Comparison of ENCODE assay signal across 15 cellular contexts in the genomic region with DNA sequence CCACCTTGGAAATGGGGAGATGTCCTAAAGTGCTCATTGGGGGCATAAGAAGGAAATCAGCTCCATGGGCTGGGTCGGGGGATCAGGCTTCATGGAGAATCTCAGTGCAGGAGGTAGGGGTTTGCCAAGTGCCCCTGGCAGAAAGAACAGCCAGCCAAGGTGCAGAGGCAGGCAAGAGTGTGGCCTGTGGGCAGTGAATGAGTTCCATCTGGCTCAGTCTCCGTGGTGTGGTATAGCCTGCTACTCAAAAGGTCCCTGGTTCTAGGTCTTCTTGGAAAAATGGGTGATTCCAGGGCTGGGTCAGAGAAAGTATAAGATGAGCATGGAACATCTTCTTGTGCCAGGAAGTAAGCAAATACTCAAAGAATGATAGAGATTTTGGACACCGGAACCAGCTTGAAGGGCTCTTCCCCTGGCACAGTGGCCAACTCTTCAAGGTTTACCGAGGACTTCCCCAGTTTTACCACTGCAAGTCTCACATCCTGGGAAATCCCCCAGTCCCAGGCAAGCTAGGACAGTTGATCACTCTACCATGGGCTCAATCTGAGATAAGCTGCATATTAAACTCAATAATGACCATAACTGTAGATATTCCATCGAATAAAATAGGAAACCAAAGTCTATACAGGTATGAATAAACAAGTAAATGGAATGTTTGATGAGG. TPM values are rescaled to one million over a fixed set of nuclear protein-coding genes. Genes with fewer than 3 reads are reported as not detected.
DNase-seq lines count a peak whose midpoint lies in the region; ATAC-seq and TF ChIP-seq lines count a peak whose summit lies in the region.
"Had no signal": no experiment of that assay in that cellular context is flagged by ENCODE, and none has a peak within 500 bp of the region (broad histone marks: within the 10 kb centered on the region; RNA-seq: fewer than 3 reads in every experiment).

No MANE protein-coding gene starts in this region.

- no peak overlapping the region for H2AK9ac ChIP-seq in IMR-90 (replicated peaks; ENCODE audit: low read depth, low read length, poor library complexity)

- H3K4me3 ChIP-seq in IMR-90 (ENCODE audit: insufficient read depth, low read depth, low read length) (no peak overlapping the region), mesenchymal stem cell (ENCODE audit: insufficient read depth in 1 of 2, low read depth in 1 of 2, low read length in 2 of 2) (no peak overlapping the region), osteoblast (ENCODE audit: insufficient read depth, low read length) (no peak overlapping the region)
- H3K4me3 ChIP-seq: esophagus muscularis mucosa, GM23248, lower lobe of right lung had no signal

- no peak for DNase-seq in activated CD4-positive, CD25-positive, alpha-beta regulatory T cell (lab: John Stamatoyannopoulos, UW)
- DNase-seq in IMR-90 (no peak), mesenchymal stem cell (no peak), NCI-H2081 treated with DMSO at 0.1 percent for 48 hours (lab: John Stamatoyannopoulos, UW) (no peak), osteoblast (ENCODE audit: insufficient read length, low spot score, missing footprints) (no peak)
- DNase-seq: activated CD4-positive, alpha-beta T cell treated with anti-CD3 and anti-CD28 coated beads, Interleukin-2, amount 50 U/mL, for 4 hours; GM23248; hypothalamus; lower lobe of right lung; NCI-H2227 treated with DMSO at 0.1 percent for 48 hours had no signal

- H3K56ac ChIP-seq in IMR-90 (ENCODE audit: extremely low read depth, insufficient read depth, low read length), result no peak overlapping the region

- H2AFZ ChIP-seq in IMR-90 (replicated peaks; ENCODE audit: low read length, poor library complexity), result no peak overlapping the region
- no peak overlapping the region for H2AFZ ChIP-seq in mesenchymal stem cell (ENCODE audit: low read depth, low read length)
- H2AFZ ChIP-seq in osteoblast (ENCODE audit: low read length), result no peak overlapping the region
- H2AFZ ChIP-seq: GM23248 had no signal

- peak overlapping the region; percentile 9; the same call in 1 of the 2 replicates for H3K23ac ChIP-seq in IMR-90 (ENCODE audit: low read depth, low read length)
- no peak overlapping the region for H3K23ac ChIP-seq in mesenchymal stem cell (ENCODE audit: low read length in 2 of 2)

- intact Hi-C loops in IMR-90 (cut with micrococcal nuclease), result no loop called here

- peaks cover 13% of the 10 kb centered on the region for H3K4me1 ChIP-seq in IMR-90 (ENCODE audit: control insufficient read depth, insufficient read depth, low read length)
- H3K4me1 ChIP-seq in mesenchymal stem cell (ENCODE audit: control insufficient read depth, insufficient read depth, low read depth, low read length), result peaks cover 30% of the 10 kb centered on the region
- H3K4me1 ChIP-seq in osteoblast (ENCODE audit: insufficient read depth, low read length), result peaks cover 16% of the 10 kb centered on the region

- H2AK5ac ChIP-seq in IMR-90 (ENCODE audit: low read depth, low read length) (no peak overlapping the region), mesenchymal stem cell (ENCODE audit: low read length, severe bottlenecking) (peak overlapping the region; percentile 49)

- no peak overlapping the region for H4K5ac ChIP-seq in IMR-90 (ENCODE audit: low read depth, low read length)

- no peaks in the 10 kb centered on the region for H3K27me3 ChIP-seq in IMR-90 (ENCODE audit: control insufficient read depth, insufficient read depth, low read length)
- no peaks in the 10 kb centered on the region for H3K27me3 ChIP-seq in mesenchymal stem cell (ENCODE audit: control insufficient read depth in 1 of 2, insufficient read depth in 1 of 2, low read length in 2 of 2)
- H3K27me3 ChIP-seq in osteoblast (ENCODE audit: insufficient read depth, low read length), result no peaks in the 10 kb centered on the region
- H3K27me3 ChIP-seq: esophagus muscularis mucosa had no signal

- H2BK5ac ChIP-seq in IMR-90 (ENCODE audit: low read depth, low read length, poor library complexity, severe bottlenecking), result no peak overlapping the region
- no peak overlapping the region for H2BK5ac ChIP-seq in mesenchymal stem cell (ENCODE audit: low read depth, low read length, poor library complexity, severe bottlenecking)

- TF ChIP-seq RAD21 in IMR-90 (IDR thresholded peaks at IDR 0.05; ENCODE audit: low read length), result no peak

- H2BK12ac ChIP-seq in mesenchymal stem cell (ENCODE audit: low read length in 2 of 2), result no peak overlapping the region

- H3K9me3 ChIP-seq in IMR-90 (ENCODE audit: control insufficient read depth, insufficient read depth, low read length), result peaks cover 5% of the 10 kb centered on the region; the same call in 1 of the 2 replicates
- H3K9me3 ChIP-seq in mesenchymal stem cell (ENCODE audit: control insufficient read depth, low read length), result no peaks in the 10 kb centered on the region
- no peaks in the 10 kb centered on the region for H3K9me3 ChIP-seq in osteoblast (ENCODE audit: low read depth, low read length)
- H3K9me3 ChIP-seq: esophagus muscularis mucosa, lower lobe of right lung had no signal

- no peak overlapping the region for H3K9ac ChIP-seq in IMR-90 (ENCODE audit: low read depth, low read length)
- H3K9ac ChIP-seq in mesenchymal stem cell (ENCODE audit: low read length), result no peak overlapping the region
- H3K9ac ChIP-seq: GM23248 had no signal

- H4K8ac ChIP-seq in IMR-90 (ENCODE audit: low read depth in 2 of 2, low read length in 2 of 2), result no peak overlapping the region
- H4K8ac ChIP-seq in mesenchymal stem cell (ENCODE audit: low read length), result no peak overlapping the region

- in situ Hi-C loops in IMR-90 (cut with MboI; ENCODE audit: low sequenced_read_pairs), result no loop called here

- POLR2A ChIA-PET in IMR-90 (lab: Charles Lee; ENCODE audit: unreplicated experiment), result no interaction called here

- TF ChIP-seq CTCF in IMR-90 (conservative IDR thresholded peaks at IDR 0.05; ENCODE audit: low read depth, low read length), result no peak
- TF ChIP-seq CTCF in osteoblast (IDR thresholded peaks at IDR 0.05; ENCODE audit: extremely low read depth, low read depth, low read length), result no peak

- no peak overlapping the region for H3K18ac ChIP-seq in IMR-90 (ENCODE audit: low read depth, low read length)
- H3K18ac ChIP-seq in mesenchymal stem cell (ENCODE audit: low read depth in 1 of 2, low read length in 2 of 2), result no peak overlapping the region

- H2BK20ac ChIP-seq in IMR-90 (ENCODE audit: low read depth, low read length), result no peak overlapping the region

- H2BK120ac ChIP-seq in IMR-90 (ENCODE audit: low read depth, low read length) (no peak overlapping the region), mesenchymal stem cell (ENCODE audit: low read depth, low read length) (no peak overlapping the region)

- H2BK15ac ChIP-seq in IMR-90 (ENCODE audit: low read depth, low read length) (no peak overlapping the region), mesenchymal stem cell (ENCODE audit: low read depth, poor library complexity, severe bottlenecking) (no peak overlapping the region)

- no peaks in the 10 kb centered on the region for H3K79me2 ChIP-seq in osteoblast (ENCODE audit: insufficient read depth, low read length)

- CTCF ChIA-PET in IMR-90 (lab: Yijun Ruan, JAX), result no interaction called here

- dilution Hi-C loops in IMR-90 (cut with HindIII; ENCODE audit: low sequenced_read_pairs, unreplicated experiment), result no loop called here

- H3K79me1 ChIP-seq in IMR-90 (ENCODE audit: low read depth in 1 of 2, low read length in 2 of 2) (peaks cover 0 to 12% of the 10 kb centered on the region in 2 experiments; a peak in 1 of 4 replicates), mesenchymal stem cell (replicated peaks; ENCODE audit: low read length, poor library complexity, severe bottlenecking) (peaks cover 8% of the 10 kb centered on the region)

- H3K4me2 ChIP-seq in IMR-90 (ENCODE audit: low read depth, low read length) (no peak overlapping the region), mesenchymal stem cell (ENCODE audit: low read length, poor library complexity, severe bottlenecking) (no peak overlapping the region), osteoblast (ENCODE audit: insufficient read depth, low read length) (no peak overlapping the region)

- no peak overlapping the region for H3K4ac ChIP-seq in IMR-90 (ENCODE audit: low read depth, low read length)
- H3K4ac ChIP-seq in mesenchymal stem cell (ENCODE audit: low read depth in 1 of 2, low read length in 2 of 2), result no peak overlapping the region

- BruUV-seq in IMR-90 (replicated peaks; lab: Mats Ljungman, UMichigan), result no TSS peak

- no peaks in the 10 kb centered on the region for H3K36me3 ChIP-seq in IMR-90 (ENCODE audit: control insufficient read depth, insufficient read depth, low read length)
- peaks cover 0 to 3% of the 10 kb centered on the region in 2 experiments for H3K36me3 ChIP-seq in mesenchymal stem cell (ENCODE audit: control insufficient read depth in 1 of 2, insufficient read depth in 2 of 2, low read depth in 1 of 2, low read length in 2 of 2)
- no peaks in the 10 kb centered on the region for H3K36me3 ChIP-seq in osteoblast (ENCODE audit: insufficient read depth, low read length)

- H3K14ac ChIP-seq in IMR-90 (replicated peaks; ENCODE audit: low read depth, low read length) (0 out of 2 replicates have a peak overlapping the region, but pooled peaks have one; percentile 13), mesenchymal stem cell (ENCODE audit: low read length in 2 of 2) (no peak overlapping the region)

- WGBS in IMR-90 (ENCODE audit: extremely low coverage in 2 of 2, insufficient read length in 1 of 2), 2 experiments, result 66% methylated on average over 3 of the region's 5 CpGs; no CpG with 5 or more reads in 1 of the 2 experiments
- whole genome bisulfite sequencing in mesenchymal stem cell, result 93% methylated on average over 4 of the region's 5 CpGs

- peaks cover 16% of the 10 kb centered on the region for H3K9me1 ChIP-seq in IMR-90 (ENCODE audit: insufficient read depth, low read length)

- no peaks in the 10 kb centered on the region for H4K20me1 ChIP-seq in IMR-90 (ENCODE audit: insufficient read depth, low read length)
- H4K20me1 ChIP-seq in osteoblast (ENCODE audit: insufficient read depth, low read length), result no peaks in the 10 kb centered on the region

- ATAC-seq in activated CD4-positive, CD25-positive, alpha-beta regulatory T cell treated with anti-CD3 and anti-CD28 coated beads, Interleukin-2, amount 50 U/mL, for 24 hours, result peak; percentile 67 to 74
- ATAC-seq in GM19025 (IDR thresholded peaks at IDR 0.05; ENCODE audit: low read depth, unreplicated experiment) (peak; percentile 82), IMR-90 (ENCODE audit: low read depth) (no peak), HG02678 (IDR thresholded peaks at IDR 0.05; ENCODE audit: unreplicated experiment) (no peak)
- ATAC-seq: lower lobe of right lung had no signal

- no peak overlapping the region for H3K27ac ChIP-seq in IMR-90 (ENCODE audit: insufficient read depth, low read length)
- no peak overlapping the region for H3K27ac ChIP-seq in mesenchymal stem cell (ENCODE audit: low read length, poor library complexity, severe bottlenecking)
- H3K27ac ChIP-seq in osteoblast (ENCODE audit: low read depth, low read length), result no peak overlapping the region
- H3K27ac ChIP-seq: 22Rv1, esophagus muscularis mucosa, GM23248, lower lobe of right lung had no signal

- TF ChIP-seq POLR2A in IMR-90 (IDR thresholded peaks at IDR 0.05; ENCODE audit: low read depth, low read length), result no peak

- H4K91ac ChIP-seq in IMR-90 (ENCODE audit: insufficient read depth, low read depth, low read length) (no peak overlapping the region), mesenchymal stem cell (ENCODE audit: low read length) (no peak overlapping the region)

RNA-seq across cellular contexts. Expression of gene ARAP1, which starts 10.6 kb away (rescaled TPM):
- total RNA-seq in IMR-90 (2012; rRNA removed) (37.6 and 38.0 TPM in 2 replicates), osteoblast (91.6 and 95.2 TPM in 2 replicates)
- 59.4 and 63.1 TPM in 2 replicates for polyA plus RNA-seq in IMR-90 (2012; rRNA removed)
- polyA plus RNA-seq in IMR-90 (2012; cell fraction: cytosol; rRNA removed), result 42.2 and 63.5 TPM in 2 replicates
- polyA plus RNA-seq in IMR-90 (2012; cell fraction: nucleus; rRNA removed; ENCODE audit: low replicate concordance), result 119 and 357 TPM in 2 replicates
- 26.6 TPM for polyA plus RNA-seq in mesenchymal stem cell (2013, experiment 1 of 2)
- polyA plus RNA-seq in mesenchymal stem cell (2013, experiment 2 of 2), result 23.6 TPM

RNA-seq across cellular contexts. Expression of gene STARD10, which starts 31.1 kb away (rescaled TPM):
- total RNA-seq in IMR-90 (2012; rRNA removed), result 22.2 and 23.8 TPM in 2 replicates
- polyA plus RNA-seq in IMR-90 (2012; rRNA removed), result 32.9 and 37.4 TPM in 2 replicates
- 51.8 and 54.8 TPM in 2 replicates for polyA plus RNA-seq in IMR-90 (2012; cell fraction: cytosol; rRNA removed)
- polyA plus RNA-seq in IMR-90 (2012; cell fraction: nucleus; rRNA removed; ENCODE audit: low replicate concordance), result 18.7 and 29.9 TPM in 2 replicates
- polyA plus RNA-seq in mesenchymal stem cell (2013, experiment 1 of 2), result 16.5 TPM
- polyA plus RNA-seq in mesenchymal stem cell (2013, experiment 2 of 2), result 13.7 TPM
- total RNA-seq in osteoblast, result 25.3 and 25.7 TPM in 2 replicates

RNA-seq across cellular contexts. Expression of gene ATG16L2, which starts 51.4 kb away (rescaled TPM):
- total RNA-seq in IMR-90 (2012; rRNA removed) (1.3 and 1.4 TPM in 2 replicates), osteoblast (11.9 and 12.4 TPM in 2 replicates)
- 12.2 and 12.7 TPM in 2 replicates for polyA plus RNA-seq in IMR-90 (2012; rRNA removed)
- 2.9 and 5.8 TPM in 2 replicates for polyA plus RNA-seq in IMR-90 (2012; cell fraction: cytosol; rRNA removed)
- polyA plus RNA-seq in IMR-90 (2012; cell fraction: nucleus; rRNA removed; ENCODE audit: low replicate concordance), result 186 and 227 TPM in 2 replicates
- 12.0 TPM for polyA plus RNA-seq in mesenchymal stem cell (2013, experiment 1 of 2)
- polyA plus RNA-seq in mesenchymal stem cell (2013, experiment 2 of 2), result 10.4 TPM

Comparison
In these comparisons a context has a peak if more than half of its experiments do, and no peak if none do; other contexts are left out.
1. ATAC-seq: peak in activated CD4-positive, CD25-positive, alpha-beta regulatory T cell treated with anti-CD3 and anti-CD28 coated beads, Interleukin-2, amount 50 U/mL, for 24 hours (2 of 2) and GM19025 (single experiment); none in IMR-90 (single experiment) and HG02678 (single experiment).